Comparison of ENCODE assay signal across 1 cellular context in genomic region chr2:168149431-168149830, GRCh38.
TF ChIP-seq lines count a peak whose summit lies in the region.

No MANE protein-coding gene starts in this region.

TF ChIP-seq in HepG2, 621 proteins besides CTCF, POLR2A, EP300 and RAD21 (continued from another document and continues in another):
- TF ChIP-seq ZNF318 (CRISPR knock-in tag; IDR thresholded peaks at IDR 0.05): no peak
- TF ChIP-seq ETV5 (CRISPR knock-in tag; IDR thresholded peaks at IDR 0.05; ENCODE audit: borderline replicate concordance): peak; percentile 92
- no peak for TF ChIP-seq AGO1 (IDR thresholded peaks at IDR 0.05; ENCODE audit: low read depth, low read length, poor library complexity, severe bottlenecking)
- no peak for TF ChIP-seq ZNF776 (CRISPR knock-in tag; IDR thresholded peaks at IDR 0.05)
- peak; percentile 13; the same call in 1 of the 2 replicates for TF ChIP-seq ATF7 (IDR thresholded peaks at IDR 0.05)
- TF ChIP-seq ATF7 (CRISPR knock-in tag; IDR thresholded peaks at IDR 0.05): no peak
- TF ChIP-seq TARDBP (CRISPR knock-in tag; IDR thresholded peaks at IDR 0.05): no peak
- TF ChIP-seq ZNF574 (CRISPR knock-in tag; IDR thresholded peaks at IDR 0.05): no peak
- no peak for TF ChIP-seq CREB1 (IDR thresholded peaks at IDR 0.05)
- TF ChIP-seq CREB1 (CRISPR knock-in tag; IDR thresholded peaks at IDR 0.05): peak; percentile 58; the same call in 1 of the 2 replicates
- no peak for TF ChIP-seq ZNF550 (CRISPR knock-in tag; IDR thresholded peaks at IDR 0.05; ENCODE audit: borderline replicate concordance)
- no peak for TF ChIP-seq IRF1 (CRISPR knock-in tag; IDR thresholded peaks at IDR 0.05; ENCODE audit: low read depth)
- peak; percentile 21; the same call in 1 of the 2 replicates for TF ChIP-seq HMG20A (CRISPR knock-in tag; IDR thresholded peaks at IDR 0.05; ENCODE audit: borderline replicate concordance)
- TF ChIP-seq ZNF350 (CRISPR knock-in tag; IDR thresholded peaks at IDR 0.05; ENCODE audit: borderline replicate concordance, low read depth): no peak
- peak; percentile 80 for TF ChIP-seq HNF4A (CRISPR knock-in tag; IDR thresholded peaks at IDR 0.05)
- no peak for TF ChIP-seq MLX (CRISPR knock-in tag; IDR thresholded peaks at IDR 0.05)
- no peak for TF ChIP-seq CBX5 (CRISPR knock-in tag; IDR thresholded peaks at IDR 0.05; ENCODE audit: borderline replicate concordance)
- TF ChIP-seq TBP (CRISPR knock-in tag; IDR thresholded peaks at IDR 0.05): no peak
- TF ChIP-seq SRF (IDR thresholded peaks at IDR 0.05; ENCODE audit: low read depth, low read length): peak; percentile 73
- TF ChIP-seq PAXIP1 (CRISPR knock-in tag; conservative IDR thresholded peaks at IDR 0.05): peak; percentile 64
- no peak for TF ChIP-seq ZNF770 (CRISPR knock-in tag; IDR thresholded peaks at IDR 0.05)
- TF ChIP-seq PRDM15 (CRISPR knock-in tag; IDR thresholded peaks at IDR 0.05): no peak
- no peak for TF ChIP-seq XRCC5 (optimal IDR thresholded peaks at IDR 0.05; ENCODE audit: low read length)
- no peak for TF ChIP-seq SAFB2 (CRISPR knock-in tag; IDR thresholded peaks at IDR 0.05; ENCODE audit: borderline replicate concordance, low read depth)
- no peak for TF ChIP-seq THYN1 (CRISPR knock-in tag; IDR thresholded peaks at IDR 0.05; ENCODE audit: borderline replicate concordance, low read depth)
- TF ChIP-seq PATZ1 (CRISPR knock-in tag; IDR thresholded peaks at IDR 0.05): no peak
- TF ChIP-seq ZNF260 (CRISPR knock-in tag; IDR thresholded peaks at IDR 0.05; ENCODE audit: borderline replicate concordance, low read depth): no peak
- no peak for TF ChIP-seq SOX6 (IDR thresholded peaks at IDR 0.05)
- peak; percentile 50 for TF ChIP-seq SOX6 (CRISPR knock-in tag; IDR thresholded peaks at IDR 0.05)
- TF ChIP-seq ZNF326 (CRISPR knock-in tag; IDR thresholded peaks at IDR 0.05; ENCODE audit: borderline replicate concordance): no peak
- no peak for TF ChIP-seq JUND (CRISPR knock-in tag; IDR thresholded peaks at IDR 0.05)
- no peak for TF ChIP-seq ZFYVE20 (CRISPR knock-in tag; IDR thresholded peaks at IDR 0.05; ENCODE audit: borderline replicate concordance, low read depth)
- TF ChIP-seq THAP11 (CRISPR knock-in tag; IDR thresholded peaks at IDR 0.05): no peak
- TF ChIP-seq NONO (IDR thresholded peaks at IDR 0.05): no peak
- peak; percentile 50; the same call in 1 of the 2 replicates for TF ChIP-seq NONO (CRISPR knock-in tag; conservative IDR thresholded peaks at IDR 0.05)
